In the genomic region with DNA sequence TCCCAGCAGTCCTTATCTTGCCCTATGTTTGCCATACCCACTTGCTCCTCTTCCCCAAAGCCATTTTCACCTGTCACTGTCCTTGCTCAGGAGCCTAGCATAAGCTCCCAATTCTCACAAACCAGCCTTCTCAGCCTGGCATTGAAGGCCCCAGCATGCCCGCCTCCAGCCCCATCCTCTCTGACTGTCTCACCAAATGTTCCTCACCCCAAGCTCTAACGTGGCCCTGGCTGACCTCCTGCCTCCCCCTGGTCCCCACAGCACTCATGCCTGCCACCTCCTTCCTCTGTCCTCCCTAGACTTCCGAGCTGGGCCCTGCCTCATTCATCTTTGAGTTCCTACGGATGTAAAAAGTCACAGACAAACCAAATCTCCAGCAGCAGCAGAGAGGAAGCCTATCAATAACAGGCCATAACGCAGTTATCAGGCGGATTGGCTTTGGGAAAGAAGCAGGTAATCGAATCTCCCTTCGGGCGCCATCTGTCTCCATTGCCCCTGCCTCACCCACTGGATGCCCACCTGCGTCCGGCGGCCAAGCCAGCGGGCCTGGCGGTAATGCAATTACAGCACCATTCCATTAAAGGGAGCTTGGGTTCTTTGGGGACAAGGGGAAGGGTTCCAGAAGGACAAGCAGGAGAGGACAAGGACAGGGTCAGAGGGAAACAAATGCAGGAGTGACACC, we compare ENCODE assay signal across 29 cellular contexts.
DNase-seq lines count a peak whose midpoint lies in the region; ATAC-seq and TF ChIP-seq lines count a peak whose summit lies in the region.
"Had no signal": no experiment of that assay in that cellular context is flagged by ENCODE, and none has a peak within 500 bp of the region (broad histone marks: within the 10 kb centered on the region; RNA-seq: fewer than 3 reads in every experiment).

No MANE protein-coding gene starts in this region.

- H3F3A ChIP-seq in SK-N-SH (replicated peaks; ENCODE audit: insufficient read depth), result no peaks in the 10 kb centered on the region

- H3K79me1 ChIP-seq in IMR-90 (ENCODE audit: low read depth in 1 of 2, low read length in 2 of 2), result no peaks in the 10 kb centered on the region

- in situ Hi-C loops in IMR-90 (cut with MboI; ENCODE audit: low sequenced_read_pairs), result no loop called here

- peak overlapping the region; percentile 58; the same call in 1 of the 2 replicates for H3K4ac ChIP-seq in IMR-90 (ENCODE audit: low read depth, low read length)

- WGBS in SK-N-SH (ENCODE audit: low lambda C conversion rate), result 97% methylated on average over 14 of the region's 14 CpGs
- 70% methylated on average over 2 of the region's 14 CpGs; no CpG with 5 or more reads in 1 of the 2 experiments for WGBS in IMR-90 (ENCODE audit: extremely low coverage in 2 of 2, insufficient read length in 1 of 2), 2 experiments
- WGBS in sigmoid colon, 2 donors, result 91% methylated on average over 14 of the region's 14 CpGs

- H3K36me3 ChIP-seq in SK-N-SH (replicated peaks in 1 of 2; ENCODE audit: control insufficient read depth in 1 of 2, insufficient read depth in 2 of 2, low read length in 1 of 2) (no peaks in the 10 kb centered on the region), IMR-90 (ENCODE audit: control insufficient read depth, insufficient read depth, low read length) (no peaks in the 10 kb centered on the region), sigmoid colon (no peaks in the 10 kb centered on the region)
- no peaks in the 10 kb centered on the region for H3K36me3 ChIP-seq in effector memory CD4-positive, alpha-beta T cell (ENCODE audit: control insufficient read depth, insufficient read depth, low read length)
- H3K36me3 ChIP-seq: pancreas, right atrium auricular region, thyroid gland had no signal

- TF ChIP-seq CTCF in SK-N-SH (IDR thresholded peaks at IDR 0.05) (no peak), IMR-90 (conservative IDR thresholded peaks at IDR 0.05; ENCODE audit: low read depth, low read length) (no peak), sigmoid colon (IDR thresholded peaks at IDR 0.05) (no peak)

- no TSS peak for BruUV-seq in IMR-90 (replicated peaks; lab: Mats Ljungman, UMichigan)

- H2BK120ac ChIP-seq in IMR-90 (ENCODE audit: low read depth, low read length), result peak overlapping the region; percentile 53; the same call in 1 of the 2 replicates

- H3K9me1 ChIP-seq in IMR-90 (ENCODE audit: insufficient read depth, low read length), result peaks cover 4% of the 10 kb centered on the region; the same call in 1 of the 2 replicates

- no peak overlapping the region for H3K23ac ChIP-seq in IMR-90 (ENCODE audit: low read depth, low read length)

- dilution Hi-C loops in IMR-90 (cut with HindIII; ENCODE audit: low sequenced_read_pairs, unreplicated experiment), result no loop called here

- H3K18ac ChIP-seq in IMR-90 (ENCODE audit: low read depth, low read length), result peak overlapping the region; percentile 26; the same call in 1 of the 2 replicates

- H3K27ac ChIP-seq in SK-N-SH (ENCODE audit: low read depth in 2 of 2, low read length in 1 of 2), result peak overlapping the region in 1 of 2 experiments; percentile 4; a peak in 1 of 4 replicates
- no peak overlapping the region for H3K27ac ChIP-seq in IMR-90 (ENCODE audit: insufficient read depth, low read length)
- H3K27ac ChIP-seq in sigmoid colon, result no peak overlapping the region
- H3K27ac ChIP-seq in effector memory CD4-positive, alpha-beta T cell (ENCODE audit: insufficient read depth, low read length, poor library complexity, severe bottlenecking), result no peak overlapping the region
- H3K27ac ChIP-seq: 22Rv1, HL-60, pancreas, right atrium auricular region, thyroid gland had no signal

- 0 out of 2 replicates have a peak overlapping the region, but pooled peaks have one; percentile 9 for H3K4me2 ChIP-seq in SK-N-SH
- H3K4me2 ChIP-seq in IMR-90 (ENCODE audit: low read depth, low read length), result no peak overlapping the region

- H2BK20ac ChIP-seq in IMR-90 (ENCODE audit: low read depth, low read length), result peak overlapping the region; percentile 47; the same call in 1 of the 2 replicates

- H2BK15ac ChIP-seq in IMR-90 (ENCODE audit: low read depth, low read length), result peak overlapping the region; percentile 91; the same call in 1 of the 3 replicates

- H3K4me3 ChIP-seq in SK-N-SH (ENCODE audit: low read depth in 2 of 2, low read length in 1 of 2) (no peak overlapping the region), IMR-90 (ENCODE audit: insufficient read depth, low read depth, low read length) (no peak overlapping the region), sigmoid colon (no peak overlapping the region)
- no peak overlapping the region for H3K4me3 ChIP-seq in effector memory CD4-positive, alpha-beta T cell (ENCODE audit: insufficient read depth, low read depth, low read length, poor library complexity, severe bottlenecking)
- H3K4me3 ChIP-seq: pancreas, right atrium auricular region, thyroid gland had no signal

- TF ChIP-seq POLR2A in IMR-90 (IDR thresholded peaks at IDR 0.05; ENCODE audit: low read depth, low read length) (no peak), sigmoid colon (IDR thresholded peaks at IDR 0.05) (no peak)

- H4K5ac ChIP-seq in IMR-90 (ENCODE audit: low read depth, low read length), result no peak overlapping the region; the same call in 1 of the 2 replicates

- POLR2A ChIA-PET in SK-N-SH (lab: Yijun Ruan, JAX), result no interaction called here
- POLR2A ChIA-PET in IMR-90 (lab: Charles Lee; ENCODE audit: unreplicated experiment), result interaction anchor here (0.6 kb wide), 1 partner anchor 1452 kb away, joined by 8 read pairs; no protein-coding TSS in a partner anchor

- H3K27me3 ChIP-seq in SK-N-SH (ENCODE audit: insufficient read depth) (no peaks in the 10 kb centered on the region), IMR-90 (ENCODE audit: control insufficient read depth, insufficient read depth, low read length) (no peaks in the 10 kb centered on the region), sigmoid colon (no peaks in the 10 kb centered on the region)
- H3K27me3 ChIP-seq in effector memory CD4-positive, alpha-beta T cell (replicated peaks; ENCODE audit: control insufficient read depth, insufficient read depth, low read length, poor library complexity, severe bottlenecking), result no peaks in the 10 kb centered on the region
- H3K27me3 ChIP-seq: pancreas, right atrium auricular region, thyroid gland had no signal

- H2AFZ ChIP-seq in SK-N-SH (ENCODE audit: low read depth), result no peak overlapping the region
- peak overlapping the region; percentile 46 for H2AFZ ChIP-seq in IMR-90 (replicated peaks; ENCODE audit: low read length, poor library complexity)

- CTCF ChIA-PET in SK-N-SH (lab: Yijun Ruan, JAX), result interaction anchor here (0.7 to 1.7 kb wide), 6 partner anchors 10 to 254 kb away, joined by 3 to 9 read pairs (median 3); no protein-coding TSS in a partner anchor
- CTCF ChIA-PET in IMR-90 (lab: Yijun Ruan, JAX), result no interaction called here

- H2AK9ac ChIP-seq in IMR-90 (replicated peaks; ENCODE audit: low read depth, low read length, poor library complexity), result no peak overlapping the region

- no peaks in the 10 kb centered on the region for H3K79me2 ChIP-seq in SK-N-SH (ENCODE audit: insufficient read depth)

- no peak overlapping the region for H3K56ac ChIP-seq in IMR-90 (ENCODE audit: extremely low read depth, insufficient read depth, low read length)

- ATAC-seq in SK-N-SH treated with all-trans-retinoic acid at 6 μM for 48 hours (no peak), IMR-90 (ENCODE audit: low read depth) (no peak)

- H4K20me1 ChIP-seq in SK-N-SH (ENCODE audit: insufficient read depth) (no peaks in the 10 kb centered on the region), IMR-90 (ENCODE audit: insufficient read depth, low read length) (no peaks in the 10 kb centered on the region)

- H3K14ac ChIP-seq in IMR-90 (replicated peaks; ENCODE audit: low read depth, low read length), result peak overlapping the region; percentile 48; the same call in 1 of the 2 replicates

- H3K9ac ChIP-seq in SK-N-SH (no peak overlapping the region), IMR-90 (ENCODE audit: low read depth, low read length) (no peak overlapping the region)

- intact Hi-C loops in IMR-90 (cut with micrococcal nuclease), result no loop called here
- intact Hi-C loops in sigmoid colon (cut with DNase I), result no loop called here

- H3K9me2 ChIP-seq in SK-N-SH, result no peaks in the 10 kb centered on the region

- H2BK5ac ChIP-seq in IMR-90 (ENCODE audit: low read depth, low read length, poor library complexity, severe bottlenecking), result no peak overlapping the region

- peak overlapping the region; percentile 8 to 53; a peak in 3 of 4 replicates for H4K8ac ChIP-seq in IMR-90 (ENCODE audit: low read depth in 2 of 2, low read length in 2 of 2)

- H3K4me1 ChIP-seq in SK-N-SH (ENCODE audit: control insufficient read depth in 1 of 2, insufficient read depth in 2 of 2, low read depth in 1 of 2, low read length in 1 of 2) (peaks cover 0 to 32% of the 10 kb centered on the region in 2 experiments; a peak in 1 of 4 replicates), IMR-90 (ENCODE audit: control insufficient read depth, insufficient read depth, low read length) (peaks cover 9% of the 10 kb centered on the region; the same call in 1 of the 2 replicates), sigmoid colon (no peaks in the 10 kb centered on the region)
- no peaks in the 10 kb centered on the region for H3K4me1 ChIP-seq in effector memory CD4-positive, alpha-beta T cell (ENCODE audit: control insufficient read depth, insufficient read depth, low read length, poor library complexity, severe bottlenecking)
- H3K4me1 ChIP-seq: pancreas, right atrium auricular region had no signal

- peak overlapping the region; percentile 44; the same call in 1 of the 2 replicates for H4K91ac ChIP-seq in IMR-90 (ENCODE audit: insufficient read depth, low read depth, low read length)

- TF ChIP-seq RAD21 in SK-N-SH (IDR thresholded peaks at IDR 0.05; ENCODE audit: low read length) (no peak), IMR-90 (IDR thresholded peaks at IDR 0.05; ENCODE audit: low read length) (no peak)

- H2AK5ac ChIP-seq in IMR-90 (ENCODE audit: low read depth, low read length), result peak overlapping the region; percentile 90

- H3K9me3 ChIP-seq in SK-N-SH, result 0 out of 2 replicates have a peak, but pooled peaks cover 8% of the 10 kb centered on the region
- H3K9me3 ChIP-seq in IMR-90 (ENCODE audit: control insufficient read depth, insufficient read depth, low read length), result no peaks in the 10 kb centered on the region
- no peaks in the 10 kb centered on the region for H3K9me3 ChIP-seq in sigmoid colon
- no peaks in the 10 kb centered on the region for H3K9me3 ChIP-seq in effector memory CD4-positive, alpha-beta T cell (ENCODE audit: control insufficient read depth, low read length)
- H3K9me3 ChIP-seq: pancreas, right atrium auricular region, thyroid gland had no signal

- DNase-seq in SK-N-SH (no peak), IMR-90 (no peak), islet precursor cell (peak; percentile 29), sigmoid colon (peak; percentile 52), cerebellar nuclear complex (lab: John Stamatoyannopoulos, UW) (no peak), NCI-H1105 (lab: John Stamatoyannopoulos, UW) (no peak)
- DNase-seq in effector memory CD4-positive, alpha-beta T cell, result no peak
- DNase-seq: activated B cell treated with CpG ODN at 0.5 μM for 24 hours; activated CD4-positive, alpha-beta T cell treated with anti-CD3 and anti-CD28 coated beads, Interleukin-2, amount 50 U/mL, for 4 hours; activated gamma-delta T cell treated with Interleukin-2 at 50 U/mL for 16 hours; activated T-cell treated with anti-CD3 and anti-CD28 coated beads for 4 hours; amygdala; CD8-positive, alpha-beta memory T cell; DMS153; left cardiac atrium; naive B cell; NCI-H1092 treated with DMSO at 0.1 percent for 48 hours; NCI-H1930; NCI-H226; NCI-H774; stimulated activated CD4-positive, alpha-beta T cell treated with anti-CD3 and anti-CD28 coated beads, Interleukin-12 subunit alpha, Interleukin-12 subunit beta, amount 100 ng/mL, for 4 hours; stimulated activated CD4-positive, alpha-beta T cell treated with anti-CD3 and anti-CD28 coated beads, Interleukin-4, amount 100 ng/mL, for 24 hours; stimulated activated naive CD4-positive, alpha-beta T cell treated with Interleukin-2 at 50 U/mL for 16 hours; thyroid gland had no signal

- TF ChIP-seq EP300 in SK-N-SH (IDR thresholded peaks at IDR 0.05; ENCODE audit: borderline replicate concordance in 1 of 2, low read depth in 1 of 2, low read length in 1 of 2), result no peak
- no peak for TF ChIP-seq EP300 in sigmoid colon (IDR thresholded peaks at IDR 0.05)

Comparison
In these comparisons a context has a peak if more than half of its experiments do, and no peak if none do; other contexts are left out.
1. DNase-seq: peak in islet precursor cell (single experiment) and sigmoid colon (single experiment); none in SK-N-SH (single experiment), IMR-90 (single experiment), effector memory CD4-positive, alpha-beta T cell (0 of 3), cerebellar nuclear complex (0 of 2) and NCI-H1105 (single experiment).